Comparison of ENCODE assay signal across 8 cellular contexts in genomic region chr1:223844962-223845809, GRCh38. TPM values are rescaled to one million over a fixed set of nuclear protein-coding genes. Genes with fewer than 3 reads are reported as not detected.
DNase-seq lines count a peak whose midpoint lies in the region; ATAC-seq and TF ChIP-seq lines count a peak whose summit lies in the region.

No MANE protein-coding gene starts in this region.

- peaks cover 19% of the 10 kb centered on the region for H3K4me1 Mint-ChIP-seq in type B pancreatic cell (ENCODE audit: unreplicated experiment)

- H3K27me3 ChIP-seq in BE2C: no peaks in the 10 kb centered on the region
- H3K27me3 ChIP-seq in parathyroid adenoma (ENCODE audit: control insufficient read depth, insufficient read depth, low read length): no peaks in the 10 kb centered on the region

- peak overlapping the region; percentile 86 for H2AFZ ChIP-seq in parathyroid adenoma

- H3K9ac ChIP-seq in parathyroid adenoma: peak overlapping the region; percentile 11

- TF ChIP-seq CTCF in BE2C (IDR thresholded peaks at IDR 0.05; ENCODE audit: low read depth, low read length) (no peak), parathyroid adenoma (IDR thresholded peaks at IDR 0.05) (no peak), type B pancreatic cell (conservative IDR thresholded peaks at IDR 0.05) (no peak)

- peaks cover 4% of the 10 kb centered on the region; the same call in 1 of the 2 replicates for H3K36me3 ChIP-seq in BE2C
- H3K36me3 ChIP-seq in parathyroid adenoma (ENCODE audit: control insufficient read depth, insufficient read depth, low read length): no peaks in the 10 kb centered on the region

- H3K9me3 ChIP-seq in BE2C: no peaks in the 10 kb centered on the region
- H3K9me3 ChIP-seq in parathyroid adenoma (ENCODE audit: control insufficient read depth, low read length): no peaks in the 10 kb centered on the region

- H3K36me3 Mint-ChIP-seq in type B pancreatic cell: peaks cover 5% of the 10 kb centered on the region

- H3K4me3 ChIP-seq in BE2C (ENCODE audit: low read depth, low read length) (peak overlapping the region; percentile 69), parathyroid adenoma (ENCODE audit: low read depth, low read length) (peak overlapping the region; percentile 72)

- H3K4me1 ChIP-seq in BE2C (no peaks in the 10 kb centered on the region), parathyroid adenoma (no peaks in the 10 kb centered on the region)

- H3K27me3 Mint-ChIP-seq in type B pancreatic cell: no peaks in the 10 kb centered on the region

- H3K79me2 ChIP-seq in parathyroid adenoma: no peaks in the 10 kb centered on the region

- peak overlapping the region; percentile 99 for H3K27ac Mint-ChIP-seq in type B pancreatic cell

- H3K4me2 ChIP-seq in parathyroid adenoma (ENCODE audit: low read length): peak overlapping the region; percentile 93

- H3K9me3 Mint-ChIP-seq in type B pancreatic cell: peaks cover 1% of the 10 kb centered on the region

- ATAC-seq in GM19035 (IDR thresholded peaks at IDR 0.05; ENCODE audit: unreplicated experiment) (peak; percentile 36), HG03460 (IDR thresholded peaks at IDR 0.05; ENCODE audit: unreplicated experiment) (peak; percentile 25)

- peak; percentile 60 for DNase-seq in BE2C
- DNase-seq in activated naive CD4-positive, alpha-beta T cell (lab: John Stamatoyannopoulos, UW): peak; percentile 40 to 54 (median 52)
- DNase-seq in glomerular visceral epithelial cell (ENCODE audit: extremely low spot score): peak; percentile 64
- DNase-seq in type B pancreatic cell (ENCODE audit: extremely low spot score, unreplicated experiment): no peak

- H3K27ac ChIP-seq in parathyroid adenoma: peak overlapping the region; percentile 76

- H3K4me3 Mint-ChIP-seq in type B pancreatic cell: peak overlapping the region; percentile 98

TF ChIP-seq in PFSK-1, 5 proteins besides CTCF, POLR2A, EP300 and RAD21:
- TF ChIP-seq TAF1 (IDR thresholded peaks at IDR 0.05; ENCODE audit: borderline replicate concordance, insufficient read depth, low read length) (no peak), POLR2AphosphoS5 (IDR thresholded peaks at IDR 0.05; ENCODE audit: low read depth, low read length) (no peak), SIN3A (IDR thresholded peaks at IDR 0.05; ENCODE audit: borderline replicate concordance, insufficient read depth, low read length) (no peak), REST (IDR thresholded peaks at IDR 0.05; ENCODE audit: insufficient read depth in 1 of 2, low read depth in 2 of 2, low read length in 2 of 2) (no peak; a peak in 1 of 4 replicates), FOXP2 (optimal IDR thresholded peaks at IDR 0.05; ENCODE audit: borderline replicate concordance, extremely low read depth, extremely low read length, insufficient read depth) (peak; percentile 6)

RNA-seq across cellular contexts. Expression of gene TP53BP2, which starts 0.6 kb away (rescaled TPM):
- 16.3 TPM for polyA plus RNA-seq in BE2C (2012; ENCODE audit: insufficient read depth, insufficient read length, low read depth)
- 18.1 TPM for polyA plus RNA-seq in PFSK-1 (2012; ENCODE audit: insufficient read length, low read depth)
- 51.3 and 67.2 TPM in 2 replicates for total RNA-seq in type B pancreatic cell (ENCODE audit: low replicate concordance)
